Comparison of ENCODE assay signal across 1 cellular context in the genomic region with DNA sequence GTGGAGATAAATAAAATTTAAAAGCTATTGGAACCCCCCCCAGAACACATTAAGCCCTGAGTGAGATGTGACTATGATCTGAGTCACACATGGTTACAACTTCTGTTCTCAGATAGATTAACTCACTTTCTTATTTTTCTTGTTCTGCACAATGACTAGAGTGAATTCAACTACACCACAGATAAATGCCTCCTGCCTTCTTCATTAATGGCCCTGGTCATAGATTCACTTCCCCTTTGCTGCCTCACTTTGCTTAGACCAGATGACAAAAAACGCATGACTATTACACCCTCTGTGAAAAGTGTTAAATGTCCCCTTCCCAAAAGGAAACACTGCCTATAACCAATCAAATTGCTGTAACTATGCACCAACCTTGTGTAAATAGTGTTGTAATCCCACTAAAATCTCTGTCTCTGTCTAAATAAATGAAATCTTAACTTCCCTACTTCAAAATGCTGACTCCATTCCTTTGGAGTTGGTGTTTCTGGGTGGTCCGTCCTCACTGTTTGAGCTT.
TF ChIP-seq lines count a peak whose summit lies in the region.

No MANE protein-coding gene starts in this region.

TF ChIP-seq in GM12878, 131 proteins besides CTCF, POLR2A, EP300 and RAD21 (continued from another document and continues in another):
- TF ChIP-seq REST (IDR thresholded peaks at IDR 0.05; ENCODE audit: low read depth, low read length) = no peak
- TF ChIP-seq, protein P1, sequence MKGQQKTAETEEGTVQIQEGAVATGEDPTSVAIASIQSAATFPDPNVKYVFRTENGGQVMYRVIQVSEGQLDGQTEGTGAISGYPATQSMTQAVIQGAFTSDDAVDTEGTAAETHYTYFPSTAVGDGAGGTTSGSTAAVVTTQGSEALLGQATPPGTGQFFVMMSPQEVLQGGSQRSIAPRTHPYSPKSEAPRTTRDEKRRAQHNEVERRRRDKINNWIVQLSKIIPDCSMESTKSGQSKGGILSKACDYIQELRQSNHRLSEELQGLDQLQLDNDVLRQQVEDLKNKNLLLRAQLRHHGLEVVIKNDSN (IDR thresholded peaks at IDR 0.05; ENCODE audit: borderline replicate concordance, extremely low read length, insufficient read depth, low read depth, low read length) = no peak
- TF ChIP-seq KDM1A (IDR thresholded peaks at IDR 0.05; ENCODE audit: borderline replicate concordance) = no peak
- no peak for TF ChIP-seq TAF1 (IDR thresholded peaks at IDR 0.05; ENCODE audit: borderline replicate concordance, low read depth, low read length)
- TF ChIP-seq ESRRA (IDR thresholded peaks at IDR 0.05; ENCODE audit: low read length) = no peak
- TF ChIP-seq BCLAF1 (IDR thresholded peaks at IDR 0.05) = no peak
- no peak for TF ChIP-seq GATAD2B (conservative IDR thresholded peaks at IDR 0.05; ENCODE audit: low read depth)
- TF ChIP-seq RUNX3 (IDR thresholded peaks at IDR 0.05; ENCODE audit: low read length) = no peak
- TF ChIP-seq CEBPZ (IDR thresholded peaks at IDR 0.05; ENCODE audit: low read depth, low read length) = no peak
- TF ChIP-seq, protein P2, sequence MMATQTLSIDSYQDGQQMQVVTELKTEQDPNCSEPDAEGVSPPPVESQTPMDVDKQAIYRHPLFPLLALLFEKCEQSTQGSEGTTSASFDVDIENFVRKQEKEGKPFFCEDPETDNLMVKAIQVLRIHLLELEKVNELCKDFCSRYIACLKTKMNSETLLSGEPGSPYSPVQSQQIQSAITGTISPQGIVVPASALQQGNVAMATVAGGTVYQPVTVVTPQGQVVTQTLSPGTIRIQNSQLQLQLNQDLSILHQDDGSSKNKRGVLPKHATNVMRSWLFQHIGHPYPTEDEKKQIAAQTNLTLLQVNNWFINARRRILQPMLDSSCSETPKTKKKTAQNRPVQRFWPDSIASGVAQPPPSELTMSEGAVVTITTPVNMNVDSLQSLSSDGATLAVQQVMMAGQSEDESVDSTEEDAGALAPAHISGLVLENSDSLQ (IDR thresholded peaks at IDR 0.05) = no peak
- TF ChIP-seq CBX5 (IDR thresholded peaks at IDR 0.05; ENCODE audit: low read depth) = no peak
- TF ChIP-seq, protein P3, sequence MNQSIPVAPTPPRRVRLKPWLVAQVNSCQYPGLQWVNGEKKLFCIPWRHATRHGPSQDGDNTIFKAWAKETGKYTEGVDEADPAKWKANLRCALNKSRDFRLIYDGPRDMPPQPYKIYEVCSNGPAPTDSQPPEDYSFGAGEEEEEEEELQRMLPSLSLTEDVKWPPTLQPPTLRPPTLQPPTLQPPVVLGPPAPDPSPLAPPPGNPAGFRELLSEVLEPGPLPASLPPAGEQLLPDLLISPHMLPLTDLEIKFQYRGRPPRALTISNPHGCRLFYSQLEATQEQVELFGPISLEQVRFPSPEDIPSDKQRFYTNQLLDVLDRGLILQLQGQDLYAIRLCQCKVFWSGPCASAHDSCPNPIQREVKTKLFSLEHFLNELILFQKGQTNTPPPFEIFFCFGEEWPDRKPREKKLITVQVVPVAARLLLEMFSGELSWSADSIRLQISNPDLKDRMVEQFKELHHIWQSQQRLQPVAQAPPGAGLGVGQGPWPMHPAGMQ (IDR thresholded peaks at IDR 0.05; ENCODE audit: borderline replicate concordance) = no peak
- TF ChIP-seq RELA (IDR thresholded peaks at IDR 0.05; ENCODE audit: borderline replicate concordance, partially characterized antibody) = no peak
- TF ChIP-seq, protein P4, sequence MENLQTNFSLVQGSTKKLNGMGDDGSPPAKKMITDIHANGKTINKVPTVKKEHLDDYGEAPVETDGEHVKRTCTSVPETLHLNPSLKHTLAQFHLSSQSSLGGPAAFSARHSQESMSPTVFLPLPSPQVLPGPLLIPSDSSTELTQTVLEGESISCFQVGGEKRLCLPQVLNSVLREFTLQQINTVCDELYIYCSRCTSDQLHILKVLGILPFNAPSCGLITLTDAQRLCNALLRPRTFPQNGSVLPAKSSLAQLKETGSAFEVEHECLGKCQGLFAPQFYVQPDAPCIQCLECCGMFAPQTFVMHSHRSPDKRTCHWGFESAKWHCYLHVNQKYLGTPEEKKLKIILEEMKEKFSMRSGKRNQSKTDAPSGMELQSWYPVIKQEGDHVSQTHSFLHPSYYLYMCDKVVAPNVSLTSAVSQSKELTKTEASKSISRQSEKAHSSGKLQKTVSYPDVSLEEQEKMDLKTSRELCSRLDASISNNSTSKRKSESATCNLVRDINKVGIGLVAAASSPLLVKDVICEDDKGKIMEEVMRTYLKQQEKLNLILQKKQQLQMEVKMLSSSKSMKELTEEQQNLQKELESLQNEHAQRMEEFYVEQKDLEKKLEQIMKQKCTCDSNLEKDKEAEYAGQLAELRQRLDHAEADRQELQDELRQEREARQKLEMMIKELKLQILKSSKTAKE (IDR thresholded peaks at IDR 0.05; ENCODE audit: low read depth, poor library complexity, severe bottlenecking) = no peak
- no peak for TF ChIP-seq MEF2B (IDR thresholded peaks at IDR 0.05; ENCODE audit: partially characterized antibody, poor library complexity, severe bottlenecking)
- no peak for TF ChIP-seq ZBTB4 (CRISPR knock-in tag; IDR thresholded peaks at IDR 0.05)
- TF ChIP-seq MXI1 (IDR thresholded peaks at IDR 0.05; ENCODE audit: low read depth, low read length) = no peak
- TF ChIP-seq PML (IDR thresholded peaks at IDR 0.05; ENCODE audit: low read length) = no peak
- TF ChIP-seq LARP7 (IDR thresholded peaks at IDR 0.05) = no peak
- TF ChIP-seq USF2 (IDR thresholded peaks at IDR 0.05; ENCODE audit: borderline replicate concordance, low read depth, low read length) = no peak
- no peak for TF ChIP-seq EZH2 (IDR thresholded peaks at IDR 0.05; ENCODE audit: borderline replicate concordance, control insufficient read depth, low read depth, low read length)
- no peak for TF ChIP-seq IRF3 (IDR thresholded peaks at IDR 0.05)
- no peak for TF ChIP-seq POLR2AphosphoS2 (IDR thresholded peaks at IDR 0.05; ENCODE audit: low read depth, low read length)
- no peak for TF ChIP-seq SMARCA5 (IDR thresholded peaks at IDR 0.05)
- no peak for TF ChIP-seq TCF7 (IDR thresholded peaks at IDR 0.05; ENCODE audit: borderline replicate concordance)
- TF ChIP-seq JUND (IDR thresholded peaks at IDR 0.05; ENCODE audit: low read depth, low read length) = no peak
- no peak for TF ChIP-seq FOXM1 (IDR thresholded peaks at IDR 0.05; ENCODE audit: low read depth, low read length)
- TF ChIP-seq TCF12 (IDR thresholded peaks at IDR 0.05; ENCODE audit: low read depth, low read length) = no peak
